ENCODE assay signal across 11 cellular contexts in the genomic region with DNA sequence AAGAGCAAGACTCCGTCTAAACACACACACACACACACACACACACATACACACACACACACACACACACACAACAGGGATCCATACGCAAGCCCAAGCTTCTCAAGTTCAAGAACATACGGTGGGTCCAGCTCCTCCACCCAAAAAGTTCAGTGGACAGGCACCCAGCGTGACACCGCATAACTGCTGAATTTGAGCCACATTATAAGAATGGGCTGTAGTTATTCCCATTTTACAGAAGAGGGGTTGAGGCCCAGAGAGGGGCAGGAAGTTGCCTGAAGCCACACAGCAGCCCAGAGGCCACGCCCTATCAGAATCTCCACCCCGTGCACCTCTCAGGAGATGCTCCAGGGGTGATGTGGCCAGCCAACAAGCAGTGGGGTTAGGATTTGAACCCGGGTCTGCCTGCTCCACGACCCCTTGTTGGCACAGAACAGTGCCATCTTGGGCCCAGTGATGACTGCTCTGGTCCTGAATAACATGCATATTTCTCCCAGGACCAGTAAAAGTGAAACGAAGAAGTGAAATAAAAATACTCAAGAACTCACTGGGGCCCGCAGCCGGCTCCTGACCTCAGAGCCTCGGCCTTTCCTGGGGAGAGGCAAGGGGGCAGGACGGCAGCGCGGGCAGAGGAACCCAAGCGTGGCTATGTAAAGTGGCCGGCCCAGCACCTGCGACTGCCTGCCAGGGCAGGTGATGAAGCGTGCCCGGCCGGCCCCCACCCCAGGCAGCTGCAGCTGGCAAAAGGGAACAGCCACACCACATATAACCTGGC.
DNase-seq lines count a peak whose midpoint lies in the region; ATAC-seq and TF ChIP-seq lines count a peak whose summit lies in the region.
"Had no signal": no experiment of that assay in that cellular context is flagged by ENCODE, and none has a peak within 500 bp of the region (broad histone marks: within the 10 kb centered on the region; RNA-seq: fewer than 3 reads in every experiment).

No MANE protein-coding gene starts in this region.

- TF ChIP-seq EP300 in transverse colon (IDR thresholded peaks at IDR 0.05; ENCODE audit: low read depth), result no peak

- no peak for TF ChIP-seq POLR2A in esophagus squamous epithelium (IDR thresholded peaks at IDR 0.05)
- TF ChIP-seq POLR2A in transverse colon (IDR thresholded peaks at IDR 0.05), result no peak

- POLR2A ChIA-PET in activated naive CD8-positive, alpha-beta T cell treated with anti-CD3 and anti-CD28 coated beads, Interleukin-2, amount 10 ng/mL, durations not matched to agents 7 days and 5 days (lab: Charles Lee), result interaction anchor here (4.1 kb wide), 1 partner anchor 65 kb away, joined by 29 read pairs; a partner anchor contains a TSS

- peaks cover 42% of the 10 kb centered on the region for H3K4me1 Mint-ChIP-seq in activated naive CD8-positive, alpha-beta T cell treated with anti-CD3 and anti-CD28 coated beads, Interleukin-2, amount 10 ng/mL, durations not matched to agents 7 days and 5 days
- peaks cover 27% of the 10 kb centered on the region for H3K4me1 Mint-ChIP-seq in activated naive CD8-positive, alpha-beta T cell treated with anti-CD3 and anti-CD28 coated beads for 36 hours

- DNase-seq in activated naive CD8-positive, alpha-beta T cell treated with anti-CD3 and anti-CD28 coated beads, Interleukin-2, amount 10 ng/mL, durations not matched to agents 7 days and 5 days, result no peak
- DNase-seq in activated naive CD8-positive, alpha-beta T cell treated with anti-CD3 and anti-CD28 coated beads for 36 hours, result no peak
- peak; percentile 31 for DNase-seq in esophagus squamous epithelium (lab: John Stamatoyannopoulos, UW)
- DNase-seq in transverse colon, result peak; percentile 68
- DNase-seq in stimulated activated CD4-positive, alpha-beta T cell treated with anti-CD3 and anti-CD28 coated beads, Interleukin-15, amount 100 ng/mL, for 24 hours, result no peak
- DNase-seq in SKM-1 (lab: John Stamatoyannopoulos, UW; ENCODE audit: unreplicated experiment), result no peak
- no peak for DNase-seq in NCI-H82 (lab: John Stamatoyannopoulos, UW)
- DNase-seq: activated T-cell treated with anti-CD3 and anti-CD28 coated beads, Interleukin-2, amount 50 U/mL, for 4 hours; NCI-H774 had no signal

- no peaks in the 10 kb centered on the region for H3K9me3 Mint-ChIP-seq in activated naive CD8-positive, alpha-beta T cell treated with anti-CD3 and anti-CD28 coated beads, Interleukin-2, amount 10 ng/mL, durations not matched to agents 7 days and 5 days
- H3K9me3 Mint-ChIP-seq in activated naive CD8-positive, alpha-beta T cell treated with anti-CD3 and anti-CD28 coated beads for 36 hours, result no peaks in the 10 kb centered on the region
- H3K9me3 Mint-ChIP-seq: activated T-cell treated with anti-CD3 and anti-CD28 coated beads, Interleukin-2, amount 50 U/mL, for 4 hours had no signal

- intact Hi-C loops in esophagus squamous epithelium (cut with DNase I), result no loop called here
- intact Hi-C loops in transverse colon (cut with DNase I; ENCODE audit: low total_unique reads), result no loop called here

- no peak for TF ChIP-seq CTCF in esophagus squamous epithelium (IDR thresholded peaks at IDR 0.05)
- no peak for TF ChIP-seq CTCF in transverse colon (IDR thresholded peaks at IDR 0.05)

- H3K4me3 ChIP-seq in esophagus squamous epithelium (no peak overlapping the region), transverse colon (no peak overlapping the region)

- H3K36me3 Mint-ChIP-seq in activated naive CD8-positive, alpha-beta T cell treated with anti-CD3 and anti-CD28 coated beads, Interleukin-2, amount 10 ng/mL, durations not matched to agents 7 days and 5 days, result no peaks in the 10 kb centered on the region
- H3K36me3 Mint-ChIP-seq in activated naive CD8-positive, alpha-beta T cell treated with anti-CD3 and anti-CD28 coated beads for 36 hours, result no peaks in the 10 kb centered on the region

- 62 to 73% methylated on average over 13 to 16 of the region's 22 CpGs for WGBS in esophagus squamous epithelium, 2 donors
- WGBS in transverse colon (ENCODE audit: low coverage in 1 of 2), 2 donors, result 52% methylated on average over 22 of the region's 22 CpGs; no CpG with 5 or more reads in 1 of the 2 donors

- no peaks in the 10 kb centered on the region for H3K9me3 ChIP-seq in esophagus squamous epithelium
- H3K9me3 ChIP-seq in transverse colon, result no peaks in the 10 kb centered on the region

- in situ Hi-C loops in transverse colon (cut with MboI; ENCODE audit: low pct_ligation_motif_present in 1 of 4, low pct_unique_long_range_greater_than_20kb in 1 of 4, low sequenced_read_pairs in 3 of 4), result no loop called here

- H3K4me1 ChIP-seq in esophagus squamous epithelium, result peaks cover 4 to 24% (median 7%) of the 10 kb centered on the region in 3 donors
- H3K4me1 ChIP-seq in transverse colon, result peaks cover 0 to 29% (median 6%) of the 10 kb centered on the region in 4 donors

- H3K27ac Mint-ChIP-seq in activated naive CD8-positive, alpha-beta T cell treated with anti-CD3 and anti-CD28 coated beads, Interleukin-2, amount 10 ng/mL, durations not matched to agents 7 days and 5 days, result peak overlapping the region; percentile 38
- no peak overlapping the region for H3K27ac Mint-ChIP-seq in activated naive CD8-positive, alpha-beta T cell treated with anti-CD3 and anti-CD28 coated beads for 36 hours

- peak; percentile 23 for ATAC-seq in activated naive CD8-positive, alpha-beta T cell treated with anti-CD3 and anti-CD28 coated beads, Interleukin-2, amount 10 ng/mL, durations not matched to agents 7 days and 5 days (ENCODE audit: low read depth)
- peak; percentile 59 for ATAC-seq in HG03460 (IDR thresholded peaks at IDR 0.05; ENCODE audit: unreplicated experiment)

- H3K4me3 Mint-ChIP-seq in activated naive CD8-positive, alpha-beta T cell treated with anti-CD3 and anti-CD28 coated beads, Interleukin-2, amount 10 ng/mL, durations not matched to agents 7 days and 5 days, result no peak overlapping the region
- no peak overlapping the region for H3K4me3 Mint-ChIP-seq in activated naive CD8-positive, alpha-beta T cell treated with anti-CD3 and anti-CD28 coated beads for 36 hours
- H3K4me3 Mint-ChIP-seq: activated T-cell treated with anti-CD3 and anti-CD28 coated beads, Interleukin-2, amount 50 U/mL, for 4 hours had no signal

- H3K27me3 Mint-ChIP-seq in activated naive CD8-positive, alpha-beta T cell treated with anti-CD3 and anti-CD28 coated beads, Interleukin-2, amount 10 ng/mL, durations not matched to agents 7 days and 5 days, result peaks cover 16% of the 10 kb centered on the region
- no peaks in the 10 kb centered on the region for H3K27me3 Mint-ChIP-seq in activated naive CD8-positive, alpha-beta T cell treated with anti-CD3 and anti-CD28 coated beads for 36 hours

- H3K27me3 ChIP-seq in esophagus squamous epithelium (no peaks in the 10 kb centered on the region), transverse colon (peaks cover 3% of the 10 kb centered on the region)

- H3K36me3 ChIP-seq in esophagus squamous epithelium (no peaks in the 10 kb centered on the region), transverse colon (no peaks in the 10 kb centered on the region)

- peak overlapping the region; percentile 59 to 89 (median 82) for H3K27ac ChIP-seq in esophagus squamous epithelium
- H3K27ac ChIP-seq in transverse colon, result peak overlapping the region; percentile 42 to 73 (median 68)
- H3K27ac ChIP-seq: C4-2B had no signal

Comparison
In these comparisons a context has a peak if more than half of its experiments do, and no peak if none do; other contexts are left out.
1. DNase-seq: peak in esophagus squamous epithelium (single experiment) and transverse colon (single experiment); none in activated naive CD8-positive, alpha-beta T cell treated with anti-CD3 and anti-CD28 coated beads, Interleukin-2, amount 10 ng/mL, durations not matched to agents 7 days and 5 days (single experiment), activated naive CD8-positive, alpha-beta T cell treated with anti-CD3 and anti-CD28 coated beads for 36 hours (single experiment), stimulated activated CD4-positive, alpha-beta T cell treated with anti-CD3 and anti-CD28 coated beads, Interleukin-15, amount 100 ng/mL, for 24 hours (single experiment), SKM-1 (single experiment) and NCI-H82 (single experiment).